In genomic region chr1:86741947-86742572, GRCh38 we compare ENCODE assay signal across 8 cellular contexts. TPM values are rescaled to one million over a fixed set of nuclear protein-coding genes. Genes with fewer than 3 reads are reported as not detected.
DNase-seq lines count a peak whose midpoint lies in the region; ATAC-seq and TF ChIP-seq lines count a peak whose summit lies in the region.

No MANE protein-coding gene starts in this region.

- no peaks in the 10 kb centered on the region for H3K9me3 Mint-ChIP-seq in activated T-cell treated with anti-CD3 and anti-CD28 coated beads, Interleukin-2, amount 50 U/mL, for 4 hours

- peaks cover 0 to 8% of the 10 kb centered on the region in 2 donors for H3K4me1 ChIP-seq in right atrium auricular region

- H3K27me3 Mint-ChIP-seq in activated T-cell treated with anti-CD3 and anti-CD28 coated beads, Interleukin-2, amount 50 U/mL, for 4 hours (ENCODE audit: low read depth), result no peaks in the 10 kb centered on the region

- peaks cover 65% of the 10 kb centered on the region for H3K36me3 ChIP-seq in right atrium auricular region

- peak; percentile 51 to 74 for TF ChIP-seq CTCF in right atrium auricular region (IDR thresholded peaks at IDR 0.05)

- no peaks in the 10 kb centered on the region for H3K9me3 ChIP-seq in right atrium auricular region

- H3K4me3 Mint-ChIP-seq in activated T-cell treated with anti-CD3 and anti-CD28 coated beads, Interleukin-2, amount 50 U/mL, for 4 hours, result no peak overlapping the region

- peak in 3 of 4 experiments; percentile 7 to 21 (median 13) for DNase-seq in activated CD4-positive, CD25-positive, alpha-beta regulatory T cell (lab: John Stamatoyannopoulos, UW)
- DNase-seq in NCI-H1105 (lab: John Stamatoyannopoulos, UW) (peak; percentile 10), right atrium auricular region (ENCODE audit: low spot score) (no peak), SK-N-DZ (ENCODE audit: low spot score) (no peak), GM19238 (ENCODE audit: insufficient read length, low spot score) (no peak)
- DNase-seq in activated T-cell treated with anti-CD3 and anti-CD28 coated beads, Interleukin-2, amount 50 U/mL, for 4 hours, result peak; percentile 29
- DNase-seq in stimulated activated CD8-positive, alpha-beta memory T cell treated with anti-CD3 and anti-CD28 coated beads, Interleukin-12 subunit alpha, Interleukin-12 subunit beta, amount 100 ng/mL, for 1 hour (ENCODE audit: low read depth), result peak; percentile 20

- no peak overlapping the region for H3K27ac ChIP-seq in right atrium auricular region

- no peak for ATAC-seq in activated CD4-positive, CD25-positive, alpha-beta regulatory T cell treated with anti-CD3 and anti-CD28 coated beads, Interleukin-2, amount 50 U/mL, for 24 hours
- ATAC-seq in activated T-cell treated with anti-CD3 and anti-CD28 coated beads, Interleukin-2, amount 50 U/mL, for 4 hours, result no peak

- peaks cover 4% of the 10 kb centered on the region for H3K4me1 Mint-ChIP-seq in activated T-cell treated with anti-CD3 and anti-CD28 coated beads, Interleukin-2, amount 50 U/mL, for 4 hours (ENCODE audit: low read depth)

- H3K4me3 ChIP-seq in right atrium auricular region, result no peak overlapping the region

- no peaks in the 10 kb centered on the region for H3K27me3 ChIP-seq in right atrium auricular region

- H3K36me3 Mint-ChIP-seq in activated T-cell treated with anti-CD3 and anti-CD28 coated beads, Interleukin-2, amount 50 U/mL, for 4 hours (ENCODE audit: insufficient read depth), result peaks cover 22% of the 10 kb centered on the region

RNA-seq across cellular contexts. Expression of gene SH3GLB1, which starts 37.7 kb away (rescaled TPM):
- 10 to 100 TPM; 40.8 to 51.1 (median 42.1) TPM for total RNA-seq in activated T-cell treated with anti-CD3 and anti-CD28 coated beads, Interleukin-2, amount 50 U/mL, for 4 hours
- total RNA-seq in right atrium auricular region, result 10 to 100 TPM; 51.5 to 66.1 TPM
- polyA plus RNA-seq in SK-N-DZ (2014; cell fraction: cytosol; rRNA removed), result 17.8 and 19.0 TPM in 2 replicates
- polyA plus RNA-seq in SK-N-DZ (2014; cell fraction: nucleus; rRNA removed), result 16.2 and 34.9 TPM in 2 replicates

Comparison
In these comparisons a context has a peak if more than half of its experiments do, and no peak if none do; other contexts are left out.
1. DNase-seq: peak in activated CD4-positive, CD25-positive, alpha-beta regulatory T cell (3 of 4), NCI-H1105 (single experiment), activated T-cell treated with anti-CD3 and anti-CD28 coated beads, Interleukin-2, amount 50 U/mL, for 4 hours (single experiment) and stimulated activated CD8-positive, alpha-beta memory T cell treated with anti-CD3 and anti-CD28 coated beads, Interleukin-12 subunit alpha, Interleukin-12 subunit beta, amount 100 ng/mL, for 1 hour (single experiment); none in right atrium auricular region (single experiment), SK-N-DZ (single experiment) and GM19238 (single experiment).